26 cellular contexts compared by ENCODE assay signal in the genomic region with DNA sequence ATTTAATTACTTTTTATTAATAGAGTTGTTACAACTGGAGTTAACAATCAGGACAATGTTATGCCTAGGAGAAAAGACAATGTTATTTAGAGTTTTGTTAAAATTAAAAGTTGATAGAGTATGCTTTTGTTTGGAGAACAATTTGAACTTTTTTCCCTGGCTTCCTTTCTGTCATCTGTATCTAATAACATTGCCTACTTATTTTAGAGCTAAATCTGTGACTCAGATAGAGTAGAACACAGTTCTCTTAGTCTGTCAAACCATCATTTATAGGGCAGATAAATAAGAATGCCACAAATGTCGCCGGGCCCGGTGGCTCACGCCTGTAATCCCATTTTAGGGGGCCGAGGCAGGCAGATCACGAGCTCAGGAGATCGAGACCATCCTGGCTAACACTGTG. TPM values are rescaled to one million over a fixed set of nuclear protein-coding genes. Genes with fewer than 3 reads are reported as not detected.
"Had no signal": no experiment of that assay in that cellular context is flagged by ENCODE, and none has a peak within 500 bp of the region (broad histone marks: within the 10 kb centered on the region; RNA-seq: fewer than 3 reads in every experiment).

No MANE protein-coding gene starts in this region.

- DNase-seq: colonic mucosa; effector CD8-positive, alpha-beta T cell; erythroblast; left cardiac atrium; left lung; mesenchymal stem cell; mucosa of descending colon; naive B cell; right lobe of liver; small intestine; stimulated activated CD4-positive, alpha-beta T cell treated with anti-CD3 and anti-CD28 coated beads, Interleukin-15, amount 100 ng/mL, for 24 hours; stimulated activated CD4-positive, alpha-beta T cell treated with anti-CD3 and anti-CD28 coated beads, Interleukin-2, amount 100 ng/mL, for 48 hours; stimulated activated naive B cell treated with anti-CD40 and anti-IgM and Interleukin-4, amounts not matched to agents 10 μg/mL and 1 μg/mL and 100 μg/mL, for 72 hours had no signal

- H3K4me1 ChIP-seq: colonic mucosa, left lung, parathyroid adenoma, right lobe of liver, tibial nerve, upper lobe of left lung had no signal

- H3K9ac ChIP-seq: parathyroid adenoma had no signal

- H3K9me3 Mint-ChIP-seq: dendritic cell treated with granulocyte-macrophage colony-stimulating factor and Interleukin-4, amounts not matched to agents 40 ng/mL and 50 ng/mL, for 4 days; mesothelial cell of epicardium; natural killer cell treated with Interleukin-12 subunit alpha and Interleukin-12 subunit beta and Interleukin-15 and Interleukin-18, amount 100 ng/mL, for 72 hours; neural crest cell; stimulated activated naive CD8-positive, alpha-beta T cell treated with anti-CD3 and anti-CD28 coated beads, Interleukin-15, Interleukin-2, amounts not matched to agents 100 ng/mL and 50 ng/mL, for 24 hours had no signal

- H3K36me3 ChIP-seq: colonic mucosa, left lung, neutrophil, right lobe of liver, thoracic aorta, upper lobe of left lung had no signal

- H3K36me3 Mint-ChIP-seq: mesothelial cell of epicardium; naive B cell; natural killer cell treated with Interleukin-12 subunit alpha and Interleukin-12 subunit beta and Interleukin-15 and Interleukin-18, amount 100 ng/mL, for 72 hours; stimulated activated naive B cell treated with anti-CD40 and anti-IgM and Interleukin-4, amounts not matched to agents 10 μg/mL and 1 μg/mL and 100 μg/mL, for 72 hours had no signal

- H3K27me3 ChIP-seq: colonic mucosa, left lung, right lobe of liver, tibial nerve, upper lobe of left lung had no signal

- H3K9me3 ChIP-seq: colonic mucosa, left lung, mucosa of descending colon, neutrophil, right lobe of liver, thoracic aorta, tibial nerve, upper lobe of left lung had no signal

- H3K27me3 Mint-ChIP-seq: progenitor cell of endocrine pancreas had no signal

- H3K4me3 ChIP-seq: colonic mucosa, left lung, mucosa of descending colon, right lobe of liver, thoracic aorta, tibial nerve, upper lobe of left lung had no signal

- H3K4me1 Mint-ChIP-seq: naive B cell; neural crest cell; stimulated activated naive B cell treated with anti-CD40 and anti-IgM and Interleukin-4, amounts not matched to agents 10 μg/mL and 1 μg/mL and 100 μg/mL, for 72 hours had no signal

- H3K4me3 Mint-ChIP-seq: dendritic cell treated with granulocyte-macrophage colony-stimulating factor and Interleukin-4, amounts not matched to agents 40 ng/mL and 50 ng/mL, for 4 days; mesothelial cell of epicardium; naive B cell; natural killer cell treated with Interleukin-12 subunit alpha and Interleukin-12 subunit beta and Interleukin-15 and Interleukin-18, amount 100 ng/mL, for 72 hours; neural crest cell; stimulated activated naive B cell treated with anti-CD40 and anti-IgM and Interleukin-4, amounts not matched to agents 10 μg/mL and 1 μg/mL and 100 μg/mL, for 72 hours; stimulated activated naive CD8-positive, alpha-beta T cell treated with anti-CD3 and anti-CD28 coated beads, Interleukin-15, Interleukin-2, amounts not matched to agents 100 ng/mL and 50 ng/mL, for 24 hours had no signal

- H3K27ac Mint-ChIP-seq: dendritic cell treated with granulocyte-macrophage colony-stimulating factor and Interleukin-4, amounts not matched to agents 40 ng/mL and 50 ng/mL, for 4 days; mesothelial cell of epicardium; naive B cell; natural killer cell treated with Interleukin-12 subunit alpha and Interleukin-12 subunit beta and Interleukin-15 and Interleukin-18, amount 100 ng/mL, for 72 hours; progenitor cell of endocrine pancreas; stimulated activated naive B cell treated with anti-CD40 and anti-IgM and Interleukin-4, amounts not matched to agents 10 μg/mL and 1 μg/mL and 100 μg/mL, for 72 hours; stimulated activated naive CD8-positive, alpha-beta T cell treated with anti-CD3 and anti-CD28 coated beads, Interleukin-15, Interleukin-2, amounts not matched to agents 100 ng/mL and 50 ng/mL, for 24 hours had no signal

- ATAC-seq: left cardiac atrium; left lung; mucosa of descending colon; natural killer cell treated with Interleukin-12 subunit alpha and Interleukin-12 subunit beta and Interleukin-15 and Interleukin-18, amount 100 ng/mL, for 72 hours; right lobe of liver; stimulated activated naive B cell treated with anti-CD40 and anti-IgM and Interleukin-4, amounts not matched to agents 10 μg/mL and 1 μg/mL and 100 μg/mL, for 72 hours had no signal

RNA-seq across cellular contexts. Expression of a gene that starts 34.1 kb away (rescaled TPM):
- total RNA-seq: endothelial cell of umbilical vein; lung microvascular endothelial cell; natural killer cell treated with Interleukin-12 subunit alpha and Interleukin-12 subunit beta and Interleukin-15 and Interleukin-18, amount 100 ng/mL, for 72 hours; right lobe of liver had no signal
